8 cellular contexts compared by ENCODE assay signal in genomic region chr6:108565091-108565766, GRCh38. TPM values are rescaled to one million over a fixed set of nuclear protein-coding genes. Genes with fewer than 3 reads are reported as not detected.
A peak's percentile ranks its signal among the peaks of the same experiment; 100 is the strongest.
DNase-seq lines count a peak whose midpoint lies in the region; ATAC-seq and TF ChIP-seq lines count a peak whose summit lies in the region.

No MANE protein-coding gene starts in this region.

- H3K9me3 Mint-ChIP-seq in activated CD4-positive, alpha-beta T cell treated with anti-CD3 and anti-CD28 coated beads, Interleukin-2, amount 10 ng/mL, durations not matched to agents 7 days and 5 days: no peaks in the 10 kb centered on the region
- H3K9me3 Mint-ChIP-seq in chondrocyte (ENCODE audit: low read depth): no peaks in the 10 kb centered on the region

- POLR2A ChIA-PET in activated CD4-positive, alpha-beta T cell treated with anti-CD3 and anti-CD28 coated beads, Interleukin-2, amount 10 ng/mL, durations not matched to agents 7 days and 5 days (lab: Charles Lee): no interaction called here

- peaks cover 11% of the 10 kb centered on the region for H3K36me3 ChIP-seq in rectal smooth muscle tissue (ENCODE audit: control insufficient read depth, insufficient read depth, low read length)

- peaks cover 51% of the 10 kb centered on the region for H3K4me1 Mint-ChIP-seq in activated CD4-positive, alpha-beta T cell treated with anti-CD3 and anti-CD28 coated beads, Interleukin-2, amount 10 ng/mL, durations not matched to agents 7 days and 5 days
- peaks cover 56% of the 10 kb centered on the region for H3K4me1 Mint-ChIP-seq in chondrocyte (ENCODE audit: low read depth)

- H3K27ac ChIP-seq in rectal smooth muscle tissue (ENCODE audit: low read depth, low read length): peak overlapping the region; percentile 68

- peak; percentile 29 for DNase-seq in activated CD4-positive, alpha-beta T cell treated with anti-CD3 and anti-CD28 coated beads, Interleukin-2, amount 10 ng/mL, durations not matched to agents 7 days and 5 days
- no peak for DNase-seq in activated CD4-positive, alpha-beta T cell treated with anti-CD3 and anti-CD28 coated beads for 48 hours
- DNase-seq in NOMO-1 (lab: John Stamatoyannopoulos, UW; ENCODE audit: unreplicated experiment in 2 of 2) (peak; percentile 60 to 83), chondrocyte (ENCODE audit: low spot score) (no peak), AG08395 (ENCODE audit: low spot score) (no peak), occipital lobe (lab: John Stamatoyannopoulos, UW) (no peak)

- H3K4me3 ChIP-seq in rectal smooth muscle tissue (ENCODE audit: low read length): peak overlapping the region; percentile 3

- peak overlapping the region; percentile 17 for H3K4me3 Mint-ChIP-seq in activated CD4-positive, alpha-beta T cell treated with anti-CD3 and anti-CD28 coated beads, Interleukin-2, amount 10 ng/mL, durations not matched to agents 7 days and 5 days
- H3K4me3 Mint-ChIP-seq in chondrocyte (ENCODE audit: unreplicated experiment): no peak overlapping the region

- no peaks in the 10 kb centered on the region for H3K27me3 ChIP-seq in rectal smooth muscle tissue (ENCODE audit: control insufficient read depth, insufficient read depth, low read length)

- ATAC-seq in HG02798 (IDR thresholded peaks at IDR 0.05; ENCODE audit: poor library complexity, unreplicated experiment): peak; percentile 61

- TF ChIP-seq CTCF in chondrocyte (IDR thresholded peaks at IDR 0.05): no peak

- peaks cover 34% of the 10 kb centered on the region for H3K4me1 ChIP-seq in rectal smooth muscle tissue (ENCODE audit: control insufficient read depth, insufficient read depth, low read length)

- CTCF ChIA-PET in activated CD4-positive, alpha-beta T cell treated with anti-CD3 and anti-CD28 coated beads, Interleukin-2, amount 10 ng/mL, durations not matched to agents 7 days and 5 days (lab: Charles Lee): no interaction called here

- H3K9ac ChIP-seq in rectal smooth muscle tissue (ENCODE audit: low read length): no peak overlapping the region

- peaks cover 46% of the 10 kb centered on the region for H3K36me3 Mint-ChIP-seq in activated CD4-positive, alpha-beta T cell treated with anti-CD3 and anti-CD28 coated beads, Interleukin-2, amount 10 ng/mL, durations not matched to agents 7 days and 5 days (ENCODE audit: low read depth)
- peaks cover 8% of the 10 kb centered on the region for H3K36me3 Mint-ChIP-seq in chondrocyte (ENCODE audit: low read depth)

- H3K27ac Mint-ChIP-seq in activated CD4-positive, alpha-beta T cell treated with anti-CD3 and anti-CD28 coated beads, Interleukin-2, amount 10 ng/mL, durations not matched to agents 7 days and 5 days: peak overlapping the region; percentile 62
- H3K27ac Mint-ChIP-seq in chondrocyte (ENCODE audit: unreplicated experiment): peak overlapping the region; percentile 92

- peaks cover 17% of the 10 kb centered on the region for H3K27me3 Mint-ChIP-seq in activated CD4-positive, alpha-beta T cell treated with anti-CD3 and anti-CD28 coated beads, Interleukin-2, amount 10 ng/mL, durations not matched to agents 7 days and 5 days
- H3K27me3 Mint-ChIP-seq in chondrocyte (ENCODE audit: low read depth): no peaks in the 10 kb centered on the region

RNA-seq across cellular contexts. Expression of gene FOXO3, which starts 4.5 kb away (rescaled TPM):
- 10 to 100 TPM; 11.2 to 12.8 TPM for total RNA-seq in activated CD4-positive, alpha-beta T cell treated with anti-CD3 and anti-CD28 coated beads, Interleukin-2, amount 10 ng/mL, durations not matched to agents 7 days and 5 days
- 42.7 to 58.1 TPM (median 45.0 TPM) in 3 replicates for total RNA-seq in chondrocyte
- 56.0 TPM for total RNA-seq in occipital lobe

Comparison
In these comparisons a context has a peak if more than half of its experiments do, and no peak if none do; other contexts are left out.
1. DNase-seq: peak in activated CD4-positive, alpha-beta T cell treated with anti-CD3 and anti-CD28 coated beads, Interleukin-2, amount 10 ng/mL, durations not matched to agents 7 days and 5 days (single experiment) and NOMO-1 (2 of 2); none in activated CD4-positive, alpha-beta T cell treated with anti-CD3 and anti-CD28 coated beads for 48 hours (single experiment), chondrocyte (single experiment), AG08395 (single experiment) and occipital lobe (single experiment).